In genomic region chr22:40668611-40669390, GRCh38 we compare ENCODE assay signal across 11 cellular contexts. TPM values are rescaled to one million over a fixed set of nuclear protein-coding genes. Genes with fewer than 3 reads are reported as not detected.
DNase-seq lines count a peak whose midpoint lies in the region; ATAC-seq and TF ChIP-seq lines count a peak whose summit lies in the region.
"Had no signal": no experiment of that assay in that cellular context is flagged by ENCODE, and none has a peak within 500 bp of the region (broad histone marks: within the 10 kb centered on the region; RNA-seq: fewer than 3 reads in every experiment).

No MANE protein-coding gene starts in this region.

- no peaks in the 10 kb centered on the region for H3K27me3 Mint-ChIP-seq in activated CD8-positive, alpha-beta T cell treated with anti-CD3 and anti-CD28 coated beads, Interleukin-2, amount 10 ng/mL, durations not matched to agents 7 days and 5 days (ENCODE audit: low read depth)
- H3K27me3 Mint-ChIP-seq: activated B cell treated with CpG ODN at 0.5 μM for 24 hours had no signal

- H3K27me3 ChIP-seq in heart right ventricle (no peaks in the 10 kb centered on the region), A673 (replicated peaks; ENCODE audit: insufficient read depth, low read depth, low read length, poor library complexity) (no peaks in the 10 kb centered on the region)

- H3K4me1 ChIP-seq in heart right ventricle (peaks cover 9 to 61% (median 43%) of the 10 kb centered on the region in 9 donors), A673 (ENCODE audit: insufficient read depth, low read length, poor library complexity, severe bottlenecking) (no peaks in the 10 kb centered on the region)

- ATAC-seq in heart right ventricle (peak in 3 of 8 donors; percentile 17 to 25 (median 22)), GM19328 (IDR thresholded peaks at IDR 0.05; ENCODE audit: unreplicated experiment) (no peak)
- ATAC-seq in activated CD8-positive, alpha-beta T cell treated with anti-CD3 and anti-CD28 coated beads, Interleukin-2, amount 10 ng/mL, durations not matched to agents 7 days and 5 days, result peak; percentile 47

- no TSS peak for BruUV-seq in A673 (replicated peaks; lab: Mats Ljungman, UMichigan)

- 67 to 71% methylated on average over 9 to 11 of the region's 11 CpGs for WGBS in heart right ventricle, 2 donors

- H3K27ac ChIP-seq in heart right ventricle, result peak overlapping the region in 9 of 10 donors; percentile 4 to 88 (median 31)
- H3K27ac ChIP-seq in A673 (ENCODE audit: low read depth, low read length, poor library complexity, severe bottlenecking), result no peak overlapping the region

- H3K4me3 Mint-ChIP-seq in activated CD8-positive, alpha-beta T cell treated with anti-CD3 and anti-CD28 coated beads, Interleukin-2, amount 10 ng/mL, durations not matched to agents 7 days and 5 days, result no peak overlapping the region
- H3K4me3 Mint-ChIP-seq: activated B cell treated with CpG ODN at 0.5 μM for 24 hours had no signal

- POLR2A ChIA-PET in activated CD8-positive, alpha-beta T cell treated with anti-CD3 and anti-CD28 coated beads, Interleukin-2, amount 10 ng/mL, durations not matched to agents 7 days and 5 days (lab: Charles Lee), result no interaction called here
- POLR2A ChIA-PET in A673 (lab: Charles Lee; ENCODE audit: low non-redundant PET), result no interaction called here

- no peak for TF ChIP-seq CTCF in heart right ventricle (IDR thresholded peaks at IDR 0.05)
- TF ChIP-seq CTCF in A673 (conservative IDR thresholded peaks at IDR 0.05; ENCODE audit: low read depth, low read length), result no peak

- no peak for DNase-seq in heart right ventricle
- no peak for DNase-seq in cardiac septum (ENCODE audit: low spot score)
- DNase-seq in activated CD8-positive, alpha-beta T cell treated with anti-CD3 and anti-CD28 coated beads, Interleukin-2, amount 10 ng/mL, durations not matched to agents 7 days and 5 days, result peak; percentile 26
- DNase-seq in glomerular visceral epithelial cell (ENCODE audit: extremely low spot score), result peak; percentile 82
- DNase-seq in stromal cell of bone marrow (ENCODE audit: low read depth), result peak; percentile 95
- DNase-seq in T-helper 9 cell, result no peak
- DNase-seq in A673 (ENCODE audit: low spot score), result no peak
- DNase-seq: activated B cell treated with CpG ODN at 0.5 μM for 24 hours, head of caudate nucleus, NCI-H146 had no signal

- intact Hi-C loops in heart right ventricle (cut with DNase I) (loop anchor here in 1 of 10 donors (5.0 kb wide), 1 partner anchor 148 kb away; the partner anchor contains the start of gene SLC25A17), cardiac septum (cut with DNase I) (loop anchor here (5.0 kb wide), 1 partner anchor 44 kb away; no protein-coding TSS in a partner anchor), A673 (cut with micrococcal nuclease; ENCODE audit: unreplicated experiment) (no loop called here)

- no peaks in the 10 kb centered on the region for H3K9me3 Mint-ChIP-seq in activated CD8-positive, alpha-beta T cell treated with anti-CD3 and anti-CD28 coated beads, Interleukin-2, amount 10 ng/mL, durations not matched to agents 7 days and 5 days (ENCODE audit: insufficient read depth)
- H3K9me3 Mint-ChIP-seq: activated B cell treated with CpG ODN at 0.5 μM for 24 hours had no signal

- peaks cover 19% of the 10 kb centered on the region for H3K4me1 Mint-ChIP-seq in activated CD8-positive, alpha-beta T cell treated with anti-CD3 and anti-CD28 coated beads, Interleukin-2, amount 10 ng/mL, durations not matched to agents 7 days and 5 days (ENCODE audit: low read depth)
- H3K4me1 Mint-ChIP-seq: activated B cell treated with CpG ODN at 0.5 μM for 24 hours had no signal

- H3K4me3 ChIP-seq in heart right ventricle (no peak overlapping the region), A673 (ENCODE audit: low read depth, low read length, poor library complexity, severe bottlenecking) (no peak overlapping the region)

- peaks cover 7% of the 10 kb centered on the region for H3K36me3 Mint-ChIP-seq in activated CD8-positive, alpha-beta T cell treated with anti-CD3 and anti-CD28 coated beads, Interleukin-2, amount 10 ng/mL, durations not matched to agents 7 days and 5 days (ENCODE audit: low read depth)

- peak overlapping the region; percentile 36 for H3K27ac Mint-ChIP-seq in activated CD8-positive, alpha-beta T cell treated with anti-CD3 and anti-CD28 coated beads, Interleukin-2, amount 10 ng/mL, durations not matched to agents 7 days and 5 days
- H3K27ac Mint-ChIP-seq: activated B cell treated with CpG ODN at 0.5 μM for 24 hours had no signal

- H3K9me3 ChIP-seq in heart right ventricle, result peaks cover 0 to 10% (median 0%) of the 10 kb centered on the region in 11 donors
- no peaks in the 10 kb centered on the region for H3K9me3 ChIP-seq in A673 (ENCODE audit: low read depth, low read length, poor library complexity, severe bottlenecking)

- CTCF ChIA-PET in activated CD8-positive, alpha-beta T cell treated with anti-CD3 and anti-CD28 coated beads, Interleukin-2, amount 10 ng/mL, durations not matched to agents 7 days and 5 days (lab: Charles Lee), result interaction anchor here (1.6 to 1.9 kb wide), 2 partner anchors 14 to 230 kb away, joined by 8 to 10 read pairs; no protein-coding TSS in a partner anchor
- CTCF ChIA-PET in A673 (lab: Charles Lee), result interaction anchor here (0.7 kb wide), 1 partner anchor 320 kb away, joined by 5 read pairs; no protein-coding TSS in a partner anchor

- H3K36me3 ChIP-seq in heart right ventricle (no peaks in the 10 kb centered on the region), A673 (ENCODE audit: insufficient read depth, low read length, poor library complexity, severe bottlenecking) (no peaks in the 10 kb centered on the region)

RNA-seq across cellular contexts. Expression of gene MCHR1, which starts 10.5 kb away (rescaled TPM):
- 1 to 10 TPM in 2 of 10 donors, under 1 TPM in 7, not detected in 1; 0.19 to 1.5 (median 0.37) TPM for total RNA-seq in heart right ventricle
- under 1 TPM; 0.15 to 0.39 TPM for polyA plus RNA-seq in heart right ventricle
- 0.43 TPM for total RNA-seq in cardiac septum
- total RNA-seq in activated CD8-positive, alpha-beta T cell treated with anti-CD3 and anti-CD28 coated beads, Interleukin-2, amount 10 ng/mL, durations not matched to agents 7 days and 5 days, result not detected
- total RNA-seq in A673 (2021), result not detected in 2 replicates
- total RNA-seq: activated B cell treated with CpG ODN at 0.5 μM for 24 hours had no signal

RNA-seq across cellular contexts. Expression of gene MRTFA, which starts 32.3 kb away (rescaled TPM):
- total RNA-seq in heart right ventricle (10 to 100 TPM; 13.2 to 30.9 (median 18.5) TPM), cardiac septum (24.3 TPM), A673 (2021) (35.8 and 41.2 TPM in 2 replicates)
- 10 to 100 TPM; 19.1 to 24.6 TPM for polyA plus RNA-seq in heart right ventricle
- total RNA-seq in activated CD8-positive, alpha-beta T cell treated with anti-CD3 and anti-CD28 coated beads, Interleukin-2, amount 10 ng/mL, durations not matched to agents 7 days and 5 days, result 10 to 100 TPM; 65.0 to 65.1 TPM

Comparison
In these comparisons a context has a peak if more than half of its experiments do, and no peak if none do; other contexts are left out.
1. DNase-seq: peak in activated CD8-positive, alpha-beta T cell treated with anti-CD3 and anti-CD28 coated beads, Interleukin-2, amount 10 ng/mL, durations not matched to agents 7 days and 5 days (single experiment), glomerular visceral epithelial cell (single experiment) and stromal cell of bone marrow (single experiment); none in heart right ventricle (0 of 2), cardiac septum (single experiment), T-helper 9 cell (single experiment) and A673 (single experiment).